Comparison of ENCODE assay signal across 8 cellular contexts in genomic region chr1:10209905-10210810, GRCh38. TPM values are rescaled to one million over a fixed set of nuclear protein-coding genes. Genes with fewer than 3 reads are reported as not detected.
DNase-seq lines count a peak whose midpoint lies in the region; ATAC-seq and TF ChIP-seq lines count a peak whose summit lies in the region.

KIF1B (plus strand) TSS chr1:10210570; CDS start chr1:10232329, 21,759 bp downstream.

- peak within 1 kb of the TSS; percentile 76 for H3K4me3 ChIP-seq in BE2C (ENCODE audit: low read depth, low read length)

- TF ChIP-seq CTCF in BE2C (IDR thresholded peaks at IDR 0.05; ENCODE audit: low read depth, low read length) = peak; percentile 66

- DNase-seq in BE2C (peak; percentile 95), NCI-H524 (lab: John Stamatoyannopoulos, UW) (peak; percentile 86 to 95)
- peak; percentile 96 to 97 for DNase-seq in activated CD4-positive, alpha-beta T cell treated with anti-CD3 and anti-CD28 coated beads for 4 hours
- peak; percentile 93 to 97 for DNase-seq in stimulated activated CD4-positive, alpha-beta T cell treated with anti-CD3 and anti-CD28 coated beads, Interleukin-1b, Interleukin-23, amount 100 ng/mL, for 4 hours (ENCODE audit: low read depth in 2 of 2)

- H3K9me3 ChIP-seq in BE2C = no peaks in the 10 kb centered on the region

- TF ChIP-seq POLR2A in GM19193 (IDR thresholded peaks at IDR 0.05; ENCODE audit: extremely low read depth, insufficient read depth, insufficient read length) = peak; percentile 68

- H3K27me3 ChIP-seq in BE2C (no peaks in the 10 kb centered on the region), layer of hippocampus (ENCODE audit: control insufficient read depth, insufficient read depth, low read length) (no peaks in the 10 kb centered on the region)

- no peaks in the 10 kb centered on the region for H3K4me1 ChIP-seq in BE2C

- ATAC-seq in HG03439 (IDR thresholded peaks at IDR 0.05; ENCODE audit: unreplicated experiment) = peak; percentile 98

- H3K27ac ChIP-seq in cingulate gyrus (ENCODE audit: low read depth, low read length) (peak within 1 kb of the TSS; percentile 99), layer of hippocampus (ENCODE audit: low read depth, low read length) (peak within 1 kb of the TSS; percentile 98)

- no peaks in the 10 kb centered on the region for H3K36me3 ChIP-seq in BE2C

RNA-seq across cellular contexts. Expression of gene KIF1B, which starts in this region (rescaled TPM):
- polyA plus RNA-seq in BE2C (2012; ENCODE audit: insufficient read depth, insufficient read length, low read depth) = 16.1 TPM

Comparison
In these comparisons a context has a peak if more than half of its experiments do, and no peak if none do; other contexts are left out.
1. Peak in every context shown above with its lines: DNase-seq, ATAC-seq, H3K4me3 ChIP-seq and H3K27ac ChIP-seq.